ENCODE assay signal across 2 cellular contexts in genomic region chr7:24057243-24057642, GRCh38.
TF ChIP-seq lines count a peak whose summit lies in the region.

No MANE protein-coding gene starts in this region.

TF ChIP-seq in GM23338, 12 proteins besides CTCF, POLR2A, EP300 and RAD21:
- TF ChIP-seq REST (IDR thresholded peaks at IDR 0.05; ENCODE audit: unreplicated experiment) (no peak), CREB1 (CRISPR knock-in tag; IDR thresholded peaks at IDR 0.05; ENCODE audit: low read depth) (no peak), POLR2AphosphoS5 (IDR thresholded peaks at IDR 0.05; ENCODE audit: low read depth) (no peak), ZNF331 (CRISPR knock-in tag; IDR thresholded peaks at IDR 0.05; ENCODE audit: low read depth) (no peak), STAT1 (IDR thresholded peaks at IDR 0.05; ENCODE audit: unreplicated experiment) (no peak), ZNF114 (CRISPR knock-in tag; IDR thresholded peaks at IDR 0.05) (no peak), ETS1 (IDR thresholded peaks at IDR 0.05) (no peak), NANOG (IDR thresholded peaks at IDR 0.05; ENCODE audit: borderline replicate concordance) (no peak), JUNB (IDR thresholded peaks at IDR 0.05; ENCODE audit: unreplicated experiment) (no peak), EZH2phosphoT487 (IDR thresholded peaks at IDR 0.05; ENCODE audit: unreplicated experiment) (no peak), ZNF462 (CRISPR knock-in tag; IDR thresholded peaks at IDR 0.05) (no peak), EZH2 (IDR thresholded peaks at IDR 0.05; ENCODE audit: low read depth, unreplicated experiment) (no peak)

TF ChIP-seq in H1, 55 proteins besides CTCF, POLR2A, EP300 and RAD21:
- TF ChIP-seq E2F6 (IDR thresholded peaks at IDR 0.05), result 0 out of 2 replicates have a peak, but pooled peaks have one; percentile 39
- no peak for TF ChIP-seq MAFK (IDR thresholded peaks at IDR 0.05; ENCODE audit: low read depth, low read length)
